ENCODE assay signal across 8 cellular contexts in the genomic region with DNA sequence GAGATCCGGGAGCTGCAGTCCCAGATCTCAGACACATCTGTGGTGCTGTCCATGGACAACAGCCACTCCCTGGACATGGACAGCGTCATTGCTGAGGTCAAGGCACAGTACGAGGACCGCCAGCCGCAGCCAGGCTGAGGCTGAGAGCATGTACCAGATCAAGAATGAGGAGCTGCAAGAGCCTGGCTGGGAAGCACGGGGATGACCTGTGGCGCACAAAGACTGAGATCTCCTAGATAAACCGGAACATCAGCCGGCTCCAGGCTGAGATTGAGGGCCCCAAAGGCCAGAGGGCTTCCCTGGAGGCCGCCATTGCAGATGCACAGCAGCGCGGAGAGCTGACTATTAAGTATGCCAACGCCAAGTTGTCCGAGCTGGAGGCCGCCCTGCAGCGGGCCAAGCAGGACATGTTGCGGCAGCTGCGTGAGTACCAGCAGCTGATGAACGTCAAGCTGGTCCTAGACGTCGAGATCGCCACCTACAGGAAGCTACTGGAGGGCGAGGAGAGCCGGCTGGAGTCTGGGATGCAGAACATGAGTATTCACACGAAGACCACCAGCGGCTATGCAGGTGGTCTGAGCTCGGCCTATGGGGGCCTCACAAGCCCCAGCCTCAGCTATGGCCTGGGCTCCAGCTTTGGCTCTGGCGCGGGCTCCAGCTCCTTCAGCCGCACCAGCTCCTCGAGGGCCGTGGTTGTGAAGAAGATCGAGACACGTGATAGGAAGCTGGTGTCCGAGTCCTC. TPM values are rescaled to one million over a fixed set of nuclear protein-coding genes. Genes with fewer than 3 reads are reported as not detected.
DNase-seq lines count a peak whose midpoint lies in the region; ATAC-seq and TF ChIP-seq lines count a peak whose summit lies in the region.

No MANE protein-coding gene starts in this region.

- no peaks in the 10 kb centered on the region for H4K20me1 ChIP-seq in osteoblast (ENCODE audit: insufficient read depth, low read length)

- no peaks in the 10 kb centered on the region for H3K79me2 ChIP-seq in osteoblast (ENCODE audit: insufficient read depth, low read length)

- peak; percentile 57 for TF ChIP-seq CTCF in foreskin fibroblast (IDR thresholded peaks at IDR 0.05; ENCODE audit: low read depth, low read length)
- peak; percentile 58 for TF ChIP-seq CTCF in osteoblast (IDR thresholded peaks at IDR 0.05; ENCODE audit: extremely low read depth, low read depth, low read length)

- H3K36me3 ChIP-seq in osteoblast (ENCODE audit: insufficient read depth, low read length) = no peaks in the 10 kb centered on the region

- H3K4me1 ChIP-seq in osteoblast (ENCODE audit: insufficient read depth, low read length) = no peaks in the 10 kb centered on the region

- peaks cover 28% of the 10 kb centered on the region for H3K27me3 ChIP-seq in osteoblast (ENCODE audit: insufficient read depth, low read length)

- H2AFZ ChIP-seq in osteoblast (ENCODE audit: low read length) = peak overlapping the region; percentile 94

- TF ChIP-seq POLR2A in GM18505 (IDR thresholded peaks at IDR 0.05; ENCODE audit: borderline replicate concordance, extremely low read depth, insufficient read depth, insufficient read length) = no peak

- H3K4me2 ChIP-seq in osteoblast (ENCODE audit: insufficient read depth, low read length) = peak overlapping the region; percentile 79

- H3K36me3 Mint-ChIP-seq in activated CD8-positive, alpha-beta memory T cell treated with anti-CD3 and anti-CD28 coated beads, Interleukin-2, amount 10 ng/mL, durations not matched to agents 7 days and 5 days = no peaks in the 10 kb centered on the region

- H3K4me3 ChIP-seq in foreskin fibroblast (ENCODE audit: low read depth in 1 of 2, low read length in 2 of 2) (no peak overlapping the region), osteoblast (ENCODE audit: insufficient read depth, low read length) (peak overlapping the region; percentile 51)

- H3K4me1 Mint-ChIP-seq in activated CD8-positive, alpha-beta memory T cell treated with anti-CD3 and anti-CD28 coated beads, Interleukin-2, amount 10 ng/mL, durations not matched to agents 7 days and 5 days = no peaks in the 10 kb centered on the region

- ATAC-seq in activated CD8-positive, alpha-beta memory T cell treated with anti-CD3 and anti-CD28 coated beads, Interleukin-2, amount 10 ng/mL, durations not matched to agents 7 days and 5 days = no peak
- ATAC-seq in GM21515 (IDR thresholded peaks at IDR 0.05; ENCODE audit: unreplicated experiment) (no peak), GM18505 (IDR thresholded peaks at IDR 0.05; ENCODE audit: unreplicated experiment) (no peak)

- CTCF ChIA-PET in activated CD8-positive, alpha-beta memory T cell treated with anti-CD3 and anti-CD28 coated beads, Interleukin-2, amount 10 ng/mL, durations not matched to agents 7 days and 5 days (lab: Charles Lee) = interaction anchor here (0.6 to 1.8 kb wide), 13 partner anchors 10 to 313 kb away, joined by 3 to 6 read pairs (median 3); no protein-coding TSS in a partner anchor

- H3K27ac Mint-ChIP-seq in activated CD8-positive, alpha-beta memory T cell treated with anti-CD3 and anti-CD28 coated beads, Interleukin-2, amount 10 ng/mL, durations not matched to agents 7 days and 5 days = no peak overlapping the region

- H3K27ac ChIP-seq in osteoblast (ENCODE audit: low read depth, low read length) = no peak overlapping the region

- peak; percentile 66 for DNase-seq in activated effector memory CD4-positive, alpha-beta T cell treated with anti-CD3 and anti-CD28 coated beads, Interleukin-2, amount 50 U/mL, for 16 hours
- DNase-seq in activated effector memory CD4-positive, alpha-beta T cell treated with Interleukin-2 at 50 U/mL for 16 hours = no peak
- DNase-seq in NCI-H510A (lab: John Stamatoyannopoulos, UW) = peak; percentile 15
- DNase-seq in activated CD8-positive, alpha-beta memory T cell treated with anti-CD3 and anti-CD28 coated beads, Interleukin-2, amount 10 ng/mL, durations not matched to agents 7 days and 5 days = peak; percentile 61
- DNase-seq in foreskin fibroblast = peak; percentile 59 to 81
- DNase-seq in osteoblast (ENCODE audit: insufficient read length, low spot score, missing footprints) = peak; percentile 88

- peaks cover 30% of the 10 kb centered on the region for H3K27me3 Mint-ChIP-seq in activated CD8-positive, alpha-beta memory T cell treated with anti-CD3 and anti-CD28 coated beads, Interleukin-2, amount 10 ng/mL, durations not matched to agents 7 days and 5 days

- no peaks in the 10 kb centered on the region for H3K9me3 ChIP-seq in osteoblast (ENCODE audit: low read depth, low read length)

- H3K4me3 Mint-ChIP-seq in activated CD8-positive, alpha-beta memory T cell treated with anti-CD3 and anti-CD28 coated beads, Interleukin-2, amount 10 ng/mL, durations not matched to agents 7 days and 5 days = no peak overlapping the region

- H3K9me3 Mint-ChIP-seq in activated CD8-positive, alpha-beta memory T cell treated with anti-CD3 and anti-CD28 coated beads, Interleukin-2, amount 10 ng/mL, durations not matched to agents 7 days and 5 days (ENCODE audit: low read depth) = no peaks in the 10 kb centered on the region

RNA-seq across cellular contexts. Expression of a gene that starts 25.5 kb away (rescaled TPM):
- total RNA-seq in activated CD8-positive, alpha-beta memory T cell treated with anti-CD3 and anti-CD28 coated beads, Interleukin-2, amount 10 ng/mL, durations not matched to agents 7 days and 5 days = not detected
- not detected in 2 replicates for total RNA-seq in osteoblast

RNA-seq across cellular contexts. Expression of a gene that starts 28.6 kb away (rescaled TPM):
- 1 to 10 TPM in 1 of 2 experiments, under 1 TPM in 1; 0.66 to 6.1 TPM for total RNA-seq in activated CD8-positive, alpha-beta memory T cell treated with anti-CD3 and anti-CD28 coated beads, Interleukin-2, amount 10 ng/mL, durations not matched to agents 7 days and 5 days
- total RNA-seq in osteoblast = 45.4 and 50.3 TPM in 2 replicates
